16 cellular contexts compared by ENCODE assay signal in the genomic region with DNA sequence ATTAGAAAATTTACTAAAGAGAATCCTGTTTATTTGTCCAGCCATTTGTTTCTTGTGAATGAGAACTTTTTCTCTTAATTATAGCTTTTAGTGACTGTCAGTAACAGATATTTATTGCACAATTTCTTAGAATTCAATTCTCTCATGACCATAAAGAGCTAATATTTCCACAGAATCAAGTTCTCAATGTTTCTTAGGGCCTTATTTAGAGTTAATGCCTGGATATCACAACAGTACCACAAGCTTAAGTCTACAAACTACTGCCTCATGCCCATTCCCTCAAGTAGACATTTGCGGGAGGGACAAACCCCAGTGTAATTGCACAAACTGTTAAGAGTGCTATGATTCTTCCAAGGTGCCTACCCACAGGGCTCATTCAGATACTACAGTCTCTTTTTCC.
DNase-seq lines count a peak whose midpoint lies in the region; ATAC-seq lines count a peak whose summit lies in the region.
"Had no signal": no experiment of that assay in that cellular context is flagged by ENCODE, and none has a peak within 500 bp of the region (broad histone marks: within the 10 kb centered on the region; RNA-seq: fewer than 3 reads in every experiment).

No MANE protein-coding gene starts in this region.

- H3K9ac ChIP-seq in SK-N-MC (ENCODE audit: insufficient read length) (no peak overlapping the region), subcutaneous abdominal adipose tissue (ENCODE audit: low read length in 5 of 5) (peak overlapping the region in 1 of 5 donors; percentile 41)
- H3K9ac ChIP-seq: BLaER1 had no signal

- H3K4me1 Mint-ChIP-seq in effector memory CD8-positive, alpha-beta T cell (ENCODE audit: low read depth in 2 of 2): no peaks in the 10 kb centered on the region
- H3K4me1 Mint-ChIP-seq: CD8-positive, alpha-beta memory T cell had no signal

- H3K9me3 ChIP-seq in SK-N-MC (ENCODE audit: low read depth, low read length): no peaks in the 10 kb centered on the region
- no peaks in the 10 kb centered on the region for H3K9me3 ChIP-seq in subcutaneous abdominal adipose tissue (ENCODE audit: control insufficient read depth in 5 of 5, low read length in 5 of 5)
- H3K9me3 ChIP-seq: Caco-2 had no signal

- H3K27ac ChIP-seq in SK-N-MC: peak overlapping the region; percentile 92
- H3K27ac ChIP-seq in subcutaneous abdominal adipose tissue (ENCODE audit: low read depth, low read length): peak overlapping the region; percentile 60
- H3K27ac ChIP-seq: BLaER1 had no signal

- H3K36me3 Mint-ChIP-seq in effector memory CD8-positive, alpha-beta T cell (ENCODE audit: insufficient read depth): no peaks in the 10 kb centered on the region
- H3K36me3 Mint-ChIP-seq: CD8-positive, alpha-beta memory T cell had no signal

- DNase-seq in Right ventricle myocardium superior: no peak
- no peak for DNase-seq in cardiac septum (ENCODE audit: low spot score)
- no peak for DNase-seq in SK-N-MC (ENCODE audit: low read depth, low spot score)
- peak; percentile 35 for DNase-seq in fibroblast of gingiva (ENCODE audit: low read depth)
- DNase-seq in effector memory CD8-positive, alpha-beta T cell: no peak
- DNase-seq: 8988T; Caco-2; CD8-positive, alpha-beta memory T cell; DND-41; GDM1; GOT3; H9 had no signal

- peaks cover 0 to 17% (median 4%) of the 10 kb centered on the region in 5 donors for H3K4me1 ChIP-seq in subcutaneous abdominal adipose tissue (ENCODE audit: control insufficient read depth in 5 of 5, insufficient read depth in 5 of 5, low read length in 5 of 5)
- H3K4me1 ChIP-seq: BLaER1, Caco-2 had no signal

- no peak overlapping the region for H3K27ac Mint-ChIP-seq in effector memory CD8-positive, alpha-beta T cell
- H3K27ac Mint-ChIP-seq: CD8-positive, alpha-beta memory T cell; H9 had no signal

- no peak overlapping the region for H3K4me3 Mint-ChIP-seq in effector memory CD8-positive, alpha-beta T cell
- H3K4me3 Mint-ChIP-seq: CD8-positive, alpha-beta memory T cell; H9 had no signal

- peaks cover 10 to 11% of the 10 kb centered on the region in 2 donors for H3K27me3 Mint-ChIP-seq in effector memory CD8-positive, alpha-beta T cell

- no peaks in the 10 kb centered on the region for H3K36me3 ChIP-seq in SK-N-MC (ENCODE audit: insufficient read depth, low read length)
- no peaks in the 10 kb centered on the region for H3K36me3 ChIP-seq in subcutaneous abdominal adipose tissue (ENCODE audit: control insufficient read depth in 5 of 5, insufficient read depth in 5 of 5, low read length in 5 of 5)
- H3K36me3 ChIP-seq: BLaER1 had no signal

- H3K27me3 ChIP-seq in subcutaneous abdominal adipose tissue (ENCODE audit: control insufficient read depth in 5 of 5, insufficient read depth in 4 of 5, low read length in 5 of 5): no peaks in the 10 kb centered on the region
- H3K27me3 ChIP-seq: BLaER1 had no signal

- ATAC-seq in Right ventricle myocardium superior (ENCODE audit: poor library complexity) (peak; percentile 81), GM19467 (IDR thresholded peaks at IDR 0.05; ENCODE audit: unreplicated experiment) (no peak), GM18861 (IDR thresholded peaks at IDR 0.05; ENCODE audit: unreplicated experiment) (no peak)
- ATAC-seq in effector memory CD8-positive, alpha-beta T cell (replicated peaks): no peak

- peak overlapping the region; percentile 65 for H3K4me3 ChIP-seq in SK-N-MC
- no peak overlapping the region for H3K4me3 ChIP-seq in subcutaneous abdominal adipose tissue (ENCODE audit: low read depth in 1 of 5, low read length in 5 of 5)
- H3K4me3 ChIP-seq: BLaER1 had no signal

- intact Hi-C loops in Right ventricle myocardium superior (cut with DNase I) (no loop called here), cardiac septum (cut with DNase I) (no loop called here)

- H3K9me3 Mint-ChIP-seq in effector memory CD8-positive, alpha-beta T cell: no peaks in the 10 kb centered on the region
- H3K9me3 Mint-ChIP-seq: H9 had no signal
